ENCODE assay signal across 13 cellular contexts in the genomic region with DNA sequence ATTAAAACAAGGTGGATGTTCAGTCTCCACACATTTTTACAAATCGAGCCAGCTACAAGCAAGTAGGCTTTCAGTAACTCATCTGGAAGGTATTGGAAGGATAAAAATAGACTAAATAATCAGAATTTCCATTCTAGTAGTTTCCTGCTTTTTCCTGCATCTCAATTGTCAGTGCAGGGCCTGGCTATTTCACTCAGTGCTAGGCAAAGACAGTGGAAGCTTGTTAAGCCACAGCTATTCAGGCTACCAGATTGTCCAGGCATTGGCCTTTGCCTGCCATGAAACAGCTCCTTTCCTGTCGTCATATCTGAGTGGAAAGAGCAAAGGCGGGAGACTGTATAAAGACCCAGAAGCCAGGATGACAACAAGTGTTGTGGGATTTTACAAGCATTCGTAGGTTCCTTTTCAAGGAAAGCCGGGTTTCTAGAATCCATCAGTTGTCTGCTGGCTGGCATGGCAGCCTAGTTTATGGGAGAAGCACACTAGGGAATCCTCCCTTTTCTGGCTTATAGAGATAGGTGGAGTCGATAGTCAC. TPM values are rescaled to one million over a fixed set of nuclear protein-coding genes. Genes with fewer than 3 reads are reported as not detected.
DNase-seq lines count a peak whose midpoint lies in the region; ATAC-seq, FAIRE-seq and TF ChIP-seq lines count a peak whose summit lies in the region.
"Had no signal": no experiment of that assay in that cellular context is flagged by ENCODE, and none has a peak within 500 bp of the region (broad histone marks: within the 10 kb centered on the region; RNA-seq: fewer than 3 reads in every experiment).

No MANE protein-coding gene starts in this region.

- peaks cover 41% of the 10 kb centered on the region for H3K4me1 Mint-ChIP-seq in activated T-helper 2 cell treated with anti-CD3 and anti-CD28 coated beads, Interferon-gamma antibody, Interleukin-2, Interleukin-4, amounts not matched to agents 10 μg/mL and 5 μg/mL and 100 μg/mL, durations not matched to agents 14 hours and 24 hours and 36 hours (ENCODE audit: low read depth)
- peaks cover 32% of the 10 kb centered on the region for H3K4me1 Mint-ChIP-seq in progenitor cell of endocrine pancreas (ENCODE audit: low read depth)

- DNase-seq in heart left ventricle: no peak
- no peak for DNase-seq in cardiac septum (ENCODE audit: low spot score)
- no peak for DNase-seq in activated T-helper 2 cell treated with anti-CD3 and anti-CD28 coated beads, Interferon-gamma antibody, Interleukin-2, Interleukin-4, amounts not matched to agents 10 μg/mL and 5 μg/mL and 100 μg/mL, durations not matched to agents 14 hours and 24 hours and 36 hours (ENCODE audit: low spot score)
- DNase-seq in vagina (ENCODE audit: extremely low spot score in 2 of 2): no peak
- DNase-seq in NOMO-1 (lab: John Stamatoyannopoulos, UW; ENCODE audit: unreplicated experiment in 2 of 2): no peak
- DNase-seq in effector CD4-positive, alpha-beta T cell: no peak
- no peak for DNase-seq in progenitor cell of endocrine pancreas (ENCODE audit: low spot score, unreplicated experiment)
- DNase-seq: cerebellar nuclear complex, foreskin melanocyte, left lung, NCI-H446 treated with DMSO at 0.1 percent for 48 hours had no signal

- peaks cover 9% of the 10 kb centered on the region for H3K36me3 Mint-ChIP-seq in activated T-helper 2 cell treated with anti-CD3 and anti-CD28 coated beads, Interferon-gamma antibody, Interleukin-2, Interleukin-4, amounts not matched to agents 10 μg/mL and 5 μg/mL and 100 μg/mL, durations not matched to agents 14 hours and 24 hours and 36 hours (ENCODE audit: low read depth)
- no peaks in the 10 kb centered on the region for H3K36me3 Mint-ChIP-seq in progenitor cell of endocrine pancreas (ENCODE audit: insufficient read depth)

- H3K9me3 ChIP-seq in heart left ventricle (no peaks in the 10 kb centered on the region), vagina (no peaks in the 10 kb centered on the region)
- H3K9me3 ChIP-seq: BLaER1, left lung had no signal

- TF ChIP-seq CTCF in heart left ventricle (IDR thresholded peaks at IDR 0.05) (no peak), vagina (IDR thresholded peaks at IDR 0.05) (no peak), progenitor cell of endocrine pancreas (IDR thresholded peaks at IDR 0.05; ENCODE audit: unreplicated experiment) (no peak)

- no peaks in the 10 kb centered on the region for H3K36me3 ChIP-seq in heart left ventricle
- H3K36me3 ChIP-seq in vagina: no peaks in the 10 kb centered on the region
- H3K36me3 ChIP-seq: BLaER1, left lung had no signal

- intact Hi-C loops in heart left ventricle (cut with DNase I) (loop anchor here in 8 of 10 donors (5.0 to 10.0 kb wide), 6 partner anchors 99 to 169 kb away; a partner anchor contains a TSS), cardiac septum (cut with DNase I) (loop anchor here (5.0 kb wide), 1 partner anchor 133 kb away; no protein-coding TSS in a partner anchor), vagina (cut with DNase I) (loop anchor here (10.0 kb wide), 2 partner anchors 89 to 131 kb away; no protein-coding TSS in a partner anchor)
- intact Hi-C loops in activated T-helper 2 cell treated with anti-CD3 and anti-CD28 coated beads, Interferon-gamma antibody, Interleukin-2, Interleukin-4, amounts not matched to agents 10 μg/mL and 5 μg/mL and 100 μg/mL, durations not matched to agents 14 hours and 24 hours and 36 hours (cut with micrococcal nuclease): loop anchor here (2.0 to 10.0 kb wide), 5 partner anchors 65 to 643 kb away; a partner anchor contains a TSS

- no peaks in the 10 kb centered on the region for H3K9me3 Mint-ChIP-seq in activated T-helper 2 cell treated with anti-CD3 and anti-CD28 coated beads, Interferon-gamma antibody, Interleukin-2, Interleukin-4, amounts not matched to agents 10 μg/mL and 5 μg/mL and 100 μg/mL, durations not matched to agents 14 hours and 24 hours and 36 hours
- H3K9me3 Mint-ChIP-seq in progenitor cell of endocrine pancreas (ENCODE audit: low read depth): no peaks in the 10 kb centered on the region

- FAIRE-seq in islet of Langerhans (lab: Jason Lieb, UNC): peak; percentile 24

- no peak overlapping the region for H3K27ac Mint-ChIP-seq in activated T-helper 2 cell treated with anti-CD3 and anti-CD28 coated beads, Interferon-gamma antibody, Interleukin-2, Interleukin-4, amounts not matched to agents 10 μg/mL and 5 μg/mL and 100 μg/mL, durations not matched to agents 14 hours and 24 hours and 36 hours
- no peak overlapping the region for H3K27ac Mint-ChIP-seq in progenitor cell of endocrine pancreas

- H3K4me1 ChIP-seq in heart left ventricle (peaks cover 5 to 45% (median 40%) of the 10 kb centered on the region in 12 donors), vagina (peaks cover 43% of the 10 kb centered on the region)

- H3K27me3 Mint-ChIP-seq in activated T-helper 2 cell treated with anti-CD3 and anti-CD28 coated beads, Interferon-gamma antibody, Interleukin-2, Interleukin-4, amounts not matched to agents 10 μg/mL and 5 μg/mL and 100 μg/mL, durations not matched to agents 14 hours and 24 hours and 36 hours (ENCODE audit: low read depth): no peaks in the 10 kb centered on the region
- H3K27me3 Mint-ChIP-seq in progenitor cell of endocrine pancreas: no peaks in the 10 kb centered on the region

- peak overlapping the region in 7 of 12 donors; percentile 26 to 93 (median 52) for H3K27ac ChIP-seq in heart left ventricle
- peak overlapping the region; percentile 83 for H3K27ac ChIP-seq in vagina
- H3K27ac ChIP-seq: BLaER1 had no signal

- ATAC-seq in heart left ventricle: no peak
- ATAC-seq: left lung had no signal

- H3K4me3 ChIP-seq in heart left ventricle: no peak overlapping the region
- H3K4me3 ChIP-seq in vagina: no peak overlapping the region
- H3K4me3 ChIP-seq: BLaER1, left lung had no signal

- WGBS in heart left ventricle, 4 donors: 35 to 54% (median 47%) methylated on average over 6 of the region's 6 CpGs

- H3K4me3 Mint-ChIP-seq in activated T-helper 2 cell treated with anti-CD3 and anti-CD28 coated beads, Interferon-gamma antibody, Interleukin-2, Interleukin-4, amounts not matched to agents 10 μg/mL and 5 μg/mL and 100 μg/mL, durations not matched to agents 14 hours and 24 hours and 36 hours (ENCODE audit: low read depth): peak overlapping the region; percentile 39
- no peak overlapping the region for H3K4me3 Mint-ChIP-seq in progenitor cell of endocrine pancreas (ENCODE audit: low read depth)

- no peaks in the 10 kb centered on the region for H3K27me3 ChIP-seq in heart left ventricle
- no peaks in the 10 kb centered on the region for H3K27me3 ChIP-seq in vagina
- H3K27me3 ChIP-seq: BLaER1, left lung had no signal

- TF ChIP-seq POLR2A in heart left ventricle (IDR thresholded peaks at IDR 0.05): no peak
- no peak for TF ChIP-seq POLR2A in vagina (IDR thresholded peaks at IDR 0.05)

RNA-seq across cellular contexts. Expression of a gene that starts 2.1 kb away (rescaled TPM):
- total RNA-seq in heart left ventricle: 10 to 100 TPM; 32.7 to 62.4 (median 41.1) TPM
- 10 to 100 TPM; 13.2 to 18.3 TPM for polyA plus RNA-seq in heart left ventricle
- total RNA-seq in cardiac septum: 40.2 TPM
- 28.0 and 34.1 TPM in 2 replicates for total RNA-seq in activated T-helper 2 cell treated with anti-CD3 and anti-CD28 coated beads, Interferon-gamma antibody, Interleukin-2, Interleukin-4, amounts not matched to agents 10 μg/mL and 5 μg/mL and 100 μg/mL, durations not matched to agents 14 hours and 24 hours and 36 hours
- 32.7 TPM for total RNA-seq in vagina
- total RNA-seq in progenitor cell of endocrine pancreas: 65.8 and 73.2 TPM in 2 replicates
